In the genomic region with DNA sequence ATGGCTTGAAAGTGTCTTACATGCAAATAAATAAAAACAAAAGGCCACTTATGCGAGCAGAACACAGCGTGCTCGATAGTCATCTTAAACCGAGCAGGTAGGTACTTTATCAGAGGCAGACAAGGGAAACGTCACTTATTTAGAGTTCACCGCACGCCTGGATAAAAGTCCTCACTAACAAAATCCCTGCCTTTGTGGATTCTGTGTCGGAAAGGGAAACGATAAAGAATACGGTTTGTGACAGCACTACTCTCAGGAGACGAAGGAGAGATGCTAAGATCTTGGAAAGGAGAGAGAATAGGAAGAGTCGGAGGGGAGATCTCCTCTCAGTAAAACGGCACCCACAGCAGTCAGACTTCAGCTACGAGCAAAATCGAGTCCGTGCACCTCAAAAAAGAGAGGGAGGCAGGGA, we compare ENCODE assay signal across 8 cellular contexts. TPM values are rescaled to one million over a fixed set of nuclear protein-coding genes. Genes with fewer than 3 reads are reported as not detected.
DNase-seq lines count a peak whose midpoint lies in the region; ATAC-seq and TF ChIP-seq lines count a peak whose summit lies in the region.

No MANE protein-coding gene starts in this region.

- peak overlapping the region; percentile 95 for H2AFZ ChIP-seq in mammary epithelial cell (ENCODE audit: low read depth, low read length)

- BruUV-seq in mammary epithelial cell (replicated peaks; lab: Mats Ljungman, UMichigan): no TSS peak

- H3K9me3 ChIP-seq in MG63 (no peaks in the 10 kb centered on the region), mammary epithelial cell (replicated peaks; ENCODE audit: insufficient read depth, low read length) (no peaks in the 10 kb centered on the region)

- peak overlapping the region; percentile 78 for H3K9ac ChIP-seq in mammary epithelial cell (ENCODE audit: insufficient read depth, low read length)

- dilution Hi-C loops in mammary epithelial cell (cut with HindIII; ENCODE audit: low sequenced_read_pairs): no loop called here

- 0 out of 2 replicates have a peak, but pooled peaks cover 2% of the 10 kb centered on the region for H3K36me3 ChIP-seq in MG63
- peaks cover 3% of the 10 kb centered on the region for H3K36me3 ChIP-seq in mammary epithelial cell (ENCODE audit: insufficient read depth, low read length)

- in situ Hi-C loops in mammary epithelial cell (cut with MboI; ENCODE audit: low sequenced_read_pairs in 2 of 2): no loop called here

- intact Hi-C loops in mammary epithelial cell (cut with micrococcal nuclease): loop anchor here (1.0 kb wide), 1 partner anchor 270 kb away; no protein-coding TSS in a partner anchor

- DNase-seq in MG63: no peak
- no peak for DNase-seq in mammary epithelial cell
- DNase-seq in left kidney (ENCODE audit: low read depth, low spot score): peak; percentile 64
- peak in 7 of 49 donors; percentile 2 to 59 (median 29) for DNase-seq in substantia nigra (lab: John Stamatoyannopoulos, UW)
- DNase-seq in GM19238 (ENCODE audit: insufficient read length, low spot score): no peak
- no peak for DNase-seq in NCI-H226

- peaks cover 47% of the 10 kb centered on the region for H3K4me1 ChIP-seq in mammary epithelial cell (ENCODE audit: insufficient read depth, low read length)

- no peaks in the 10 kb centered on the region for H4K20me1 ChIP-seq in mammary epithelial cell (ENCODE audit: insufficient read depth, low read length)

- WGBS in mammary epithelial cell (ENCODE audit: low coverage, missing lambda C conversion rate): under 1% methylated on average over 10 of the region's 16 CpGs

- H3K4me3 ChIP-seq in GM08714 (ENCODE audit: low read length) (peak overlapping the region; percentile 85), MG63 (peak overlapping the region; percentile 84), mammary epithelial cell (replicated peaks in 1 of 3; ENCODE audit: insufficient read depth in 1 of 3, low read depth in 2 of 3, low read length in 3 of 3) (peak overlapping the region; percentile 71 to 82 (median 81))

- H3K27ac ChIP-seq in mammary epithelial cell (ENCODE audit: insufficient read depth, low read depth, low read length) (peak overlapping the region; percentile 41), substantia nigra (ENCODE audit: low read depth, low read length, poor library complexity, severe bottlenecking) (peak overlapping the region; percentile 91)

- H3K27me3 ChIP-seq in MG63 (no peaks in the 10 kb centered on the region), mammary epithelial cell (ENCODE audit: insufficient read depth, low read length) (no peaks in the 10 kb centered on the region)

- CTCF ChIA-PET in mammary epithelial cell (lab: Charles Lee; ENCODE audit: low non-redundant PET): no interaction called here

- no peak for TF ChIP-seq CTCF in mammary epithelial cell (conservative IDR thresholded peaks at IDR 0.05 in 1 of 2, IDR thresholded peaks at IDR 0.05 in 1 of 2; ENCODE audit: extremely low read depth in 1 of 2, insufficient read depth in 1 of 2, low read depth in 1 of 2, low read length in 2 of 2)

- peaks cover 46% of the 10 kb centered on the region for H3K79me2 ChIP-seq in mammary epithelial cell (ENCODE audit: insufficient read depth, low read length)

- peak; percentile 11 for ATAC-seq in GM21737 (IDR thresholded peaks at IDR 0.05; ENCODE audit: unreplicated experiment)

- peak overlapping the region; percentile 98 for H3K4me2 ChIP-seq in mammary epithelial cell (ENCODE audit: insufficient read depth, low read depth, low read length)

RNA-seq across cellular contexts. Expression of a gene that starts 0.6 kb away (rescaled TPM):
- total RNA-seq in MG63 (2014; rRNA removed; shearing (Covaris generic); ENCODE audit: low replicate concordance): 3.6 and 4.3 TPM in 2 replicates
- total RNA-seq in mammary epithelial cell: 10 to 100 TPM; 29.9 to 87.5 TPM
- polyA plus RNA-seq in mammary epithelial cell: 13.9 TPM
- polyA minus RNA-seq in mammary epithelial cell: 19.2 TPM

RNA-seq across cellular contexts. Expression of a gene that starts 43.5 kb away (rescaled TPM):
- not detected in 2 replicates for total RNA-seq in MG63 (2014; rRNA removed; shearing (Covaris generic); ENCODE audit: low replicate concordance)
- under 1 TPM in 1 of 2 donors, not detected in 1; under 0.01 TPM for total RNA-seq in mammary epithelial cell
- polyA plus RNA-seq in mammary epithelial cell: 0.03 TPM
- not detected for polyA minus RNA-seq in mammary epithelial cell
